1 cellular context compared by ENCODE assay signal in genomic region chr7:54664235-54665228, GRCh38.
TF ChIP-seq lines count a peak whose summit lies in the region.

No MANE protein-coding gene starts in this region.

TF ChIP-seq in SK-N-SH treated with all-trans-retinoic acid at 6 μM for 48 hours, 23 proteins besides CTCF, POLR2A, EP300 and RAD21 (continued from another document):
- TF ChIP-seq, protein P1, sequence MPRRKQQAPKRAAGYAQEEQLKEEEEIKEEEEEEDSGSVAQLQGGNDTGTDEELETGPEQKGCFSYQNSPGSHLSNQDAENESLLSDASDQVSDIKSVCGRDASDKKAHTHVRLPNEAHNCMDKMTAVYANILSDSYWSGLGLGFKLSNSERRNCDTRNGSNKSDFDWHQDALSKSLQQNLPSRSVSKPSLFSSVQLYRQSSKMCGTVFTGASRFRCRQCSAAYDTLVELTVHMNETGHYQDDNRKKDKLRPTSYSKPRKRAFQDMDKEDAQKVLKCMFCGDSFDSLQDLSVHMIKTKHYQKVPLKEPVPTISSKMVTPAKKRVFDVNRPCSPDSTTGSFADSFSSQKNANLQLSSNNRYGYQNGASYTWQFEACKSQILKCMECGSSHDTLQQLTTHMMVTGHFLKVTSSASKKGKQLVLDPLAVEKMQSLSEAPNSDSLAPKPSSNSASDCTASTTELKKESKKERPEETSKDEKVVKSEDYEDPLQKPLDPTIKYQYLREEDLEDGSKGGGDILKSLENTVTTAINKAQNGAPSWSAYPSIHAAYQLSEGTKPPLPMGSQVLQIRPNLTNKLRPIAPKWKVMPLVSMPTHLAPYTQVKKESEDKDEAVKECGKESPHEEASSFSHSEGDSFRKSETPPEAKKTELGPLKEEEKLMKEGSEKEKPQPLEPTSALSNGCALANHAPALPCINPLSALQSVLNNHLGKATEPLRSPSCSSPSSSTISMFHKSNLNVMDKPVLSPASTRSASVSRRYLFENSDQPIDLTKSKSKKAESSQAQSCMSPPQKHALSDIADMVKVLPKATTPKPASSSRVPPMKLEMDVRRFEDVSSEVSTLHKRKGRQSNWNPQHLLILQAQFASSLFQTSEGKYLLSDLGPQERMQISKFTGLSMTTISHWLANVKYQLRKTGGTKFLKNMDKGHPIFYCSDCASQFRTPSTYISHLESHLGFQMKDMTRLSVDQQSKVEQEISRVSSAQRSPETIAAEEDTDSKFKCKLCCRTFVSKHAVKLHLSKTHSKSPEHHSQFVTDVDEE (CRISPR knock-in tag; IDR thresholded peaks at IDR 0.05) = no peak
